In genomic region chr14:89340782-89341181, GRCh38 we compare ENCODE assay signal across 1 cellular context.
TF ChIP-seq lines count a peak whose summit lies in the region.

No MANE protein-coding gene starts in this region.

TF ChIP-seq in liver, 16 proteins besides CTCF, POLR2A, EP300 and RAD21 (continued from another document):
- TF ChIP-seq MAX (IDR thresholded peaks at IDR 0.05) = no peak
- TF ChIP-seq TAF1 (conservative IDR thresholded peaks at IDR 0.05) = no peak
- no peak for TF ChIP-seq ZBTB33 (IDR thresholded peaks at IDR 0.05)
- TF ChIP-seq EGR1 (IDR thresholded peaks at IDR 0.05; ENCODE audit: low read depth in 2 of 2) = no peak
- TF ChIP-seq FOXA2 (IDR thresholded peaks at IDR 0.05) = no peak
